ENCODE assay signal across 1 cellular context in the genomic region with DNA sequence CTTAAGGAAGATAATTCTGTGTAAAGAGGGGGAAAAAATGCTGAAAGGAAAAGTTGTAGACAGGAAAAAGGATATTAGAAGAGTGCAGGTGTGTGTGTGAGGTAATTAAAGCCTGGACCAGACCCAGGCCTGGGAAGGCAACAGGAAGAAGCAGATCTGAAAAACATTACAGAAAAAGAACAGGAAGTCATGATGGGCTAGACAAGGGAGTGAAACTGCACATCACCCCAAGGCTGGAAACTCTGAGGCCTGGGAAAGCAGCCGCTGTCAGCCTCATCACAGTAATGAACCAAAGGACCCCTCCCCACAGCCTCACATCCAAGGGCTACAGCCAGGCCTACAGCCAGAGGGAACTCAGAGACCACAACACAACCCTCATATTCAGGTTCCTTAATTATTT.
TF ChIP-seq lines count a peak whose summit lies in the region.

No MANE protein-coding gene starts in this region.

TF ChIP-seq in GM12878, 131 proteins besides CTCF, POLR2A, EP300 and RAD21 (continued from another document):
- TF ChIP-seq REST (IDR thresholded peaks at IDR 0.05; ENCODE audit: low read depth, low read length) = no peak
- TF ChIP-seq KAT2A (conservative IDR thresholded peaks at IDR 0.05; ENCODE audit: control insufficient read depth, low read depth, low read length) = no peak
- TF ChIP-seq SPI1 (IDR thresholded peaks at IDR 0.05; ENCODE audit: borderline replicate concordance, insufficient read depth, low read depth, low read length) = peak; percentile 39; the same call in 1 of the 2 replicates
